Comparison of ENCODE assay signal across 8 cellular contexts in the genomic region with DNA sequence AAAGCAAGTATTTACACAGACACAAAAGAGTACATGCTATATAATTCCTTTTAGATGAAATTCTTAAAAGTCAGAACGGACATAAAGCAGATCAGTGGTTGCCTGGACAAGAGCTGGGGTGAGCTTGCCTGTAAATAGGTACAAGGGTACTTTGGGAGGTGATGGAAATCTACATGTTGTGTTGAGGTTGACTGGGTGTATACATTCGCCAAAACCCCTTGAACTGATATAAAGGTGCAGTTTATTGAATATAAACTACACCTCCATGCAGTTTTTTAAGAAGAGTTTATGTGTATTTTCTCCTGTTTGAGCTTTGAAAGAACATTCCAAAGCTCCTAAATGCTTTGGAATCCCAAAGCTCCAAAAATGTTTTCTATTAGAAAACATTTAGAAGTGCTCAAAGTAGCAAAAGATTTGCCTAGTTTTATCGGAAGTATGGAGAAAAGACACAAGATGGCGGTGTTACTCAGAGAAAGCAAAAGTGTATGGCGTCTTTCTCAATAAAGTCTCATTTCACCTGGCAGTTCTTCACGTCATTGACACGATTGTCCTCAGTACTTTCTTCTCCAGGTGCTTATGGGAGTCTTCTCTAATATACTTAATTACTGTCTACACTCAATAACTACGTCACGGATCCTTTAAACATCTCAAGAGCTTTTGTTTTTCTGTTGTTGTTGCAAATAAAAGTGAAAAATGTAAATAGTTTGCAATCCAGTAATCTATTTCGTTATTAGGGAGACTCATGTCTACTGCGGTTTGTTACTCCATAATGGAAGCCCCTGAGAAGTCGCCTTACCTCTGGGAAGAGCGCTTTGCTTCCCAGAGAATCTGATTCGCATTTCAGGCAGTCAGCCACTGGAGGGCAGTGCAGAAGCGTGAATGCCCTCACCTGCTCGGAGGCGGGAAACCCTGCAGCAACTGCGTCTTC. TPM values are rescaled to one million over a fixed set of nuclear protein-coding genes. Genes with fewer than 3 reads are reported as not detected.
A peak's percentile ranks its signal among the peaks of the same experiment; 100 is the strongest.
DNase-seq lines count a peak whose midpoint lies in the region; ATAC-seq, FAIRE-seq and TF ChIP-seq lines count a peak whose summit lies in the region.

No MANE protein-coding gene starts in this region.

- no peaks in the 10 kb centered on the region for H3K36me3 ChIP-seq in iPS-18a (ENCODE audit: control insufficient read depth, low read depth, low read length)

- no peak overlapping the region for H3K27ac ChIP-seq in iPS-18a (ENCODE audit: low read length)
- H3K27ac ChIP-seq in skin epidermis, result no peak overlapping the region

- H3K9ac ChIP-seq in iPS-18a (ENCODE audit: low read length), result no peak overlapping the region

- peak; percentile 72 for FAIRE-seq in GM12891 (lab: Jason Lieb, UNC)

- H3K4me3 ChIP-seq in iPS-18a (ENCODE audit: low read length) (peak overlapping the region; percentile 34), skin epidermis (peak overlapping the region in 6 of 7 experiments; percentile 4 to 38 (median 20))

- peaks cover 0 to 5% (median 3%) of the 10 kb centered on the region in 5 experiments for H3K9me3 Mint-ChIP-seq in brain

- H3K27me3 ChIP-seq in iPS-18a (ENCODE audit: control insufficient read depth, insufficient read depth, low read length), result no peaks in the 10 kb centered on the region

- no peaks in the 10 kb centered on the region for H3K4me1 ChIP-seq in iPS-18a (ENCODE audit: control insufficient read depth, low read depth, low read length)

- ATAC-seq in HG02852 (IDR thresholded peaks at IDR 0.05; ENCODE audit: unreplicated experiment) (peak; percentile 94), HG03139 (IDR thresholded peaks at IDR 0.05; ENCODE audit: unreplicated experiment) (no peak)

- no peaks in the 10 kb centered on the region for H3K36me3 Mint-ChIP-seq in brain

- peak; percentile 98 for TF ChIP-seq CTCF in brain (conservative IDR thresholded peaks at IDR 0.05)

- H3K27ac Mint-ChIP-seq in brain, result peak overlapping the region; percentile 39 to 85 (median 77)

- no peak for TF ChIP-seq POLR2A in GM12891 (IDR thresholded peaks at IDR 0.05; ENCODE audit: low read depth, low read length)

- no peaks in the 10 kb centered on the region for H3K9me3 ChIP-seq in iPS-18a (ENCODE audit: control insufficient read depth, low read depth, low read length)

- peaks cover 8% of the 10 kb centered on the region for H3K4me1 Mint-ChIP-seq in brain

- DNase-seq in GM12891 (ENCODE audit: insufficient read length, low spot score) (peak; percentile 19), NCI-H1694 treated with DMSO at 0.1 percent for 48 hours (lab: John Stamatoyannopoulos, UW) (peak; percentile 77), T-helper 9 cell (peak; percentile 41)

- H3K27me3 Mint-ChIP-seq in brain, result peaks cover 31% of the 10 kb centered on the region

- peak overlapping the region; percentile 78 to 86 (median 80) for H3K4me3 Mint-ChIP-seq in brain

TF ChIP-seq in GM12891, 5 proteins besides CTCF, POLR2A, EP300 and RAD21:
- TF ChIP-seq SPI1 (IDR thresholded peaks at IDR 0.05; ENCODE audit: low read depth, low read length), result no peak
- no peak for TF ChIP-seq TAF1 (IDR thresholded peaks at IDR 0.05; ENCODE audit: low read depth, low read length)
- TF ChIP-seq PAX5 (IDR thresholded peaks at IDR 0.05; ENCODE audit: insufficient read depth, low read length, severe bottlenecking), result no peak
- TF ChIP-seq POU2F2 (IDR thresholded peaks at IDR 0.05; ENCODE audit: low read depth, low read length), result no peak
- no peak for TF ChIP-seq POLR2AphosphoS5 (IDR thresholded peaks at IDR 0.05; ENCODE audit: low read depth, low read length)

RNA-seq across cellular contexts. Expression of a gene that starts 14.7 kb away (rescaled TPM):
- polyA plus RNA-seq in GM12891 (2012; ENCODE audit: low read depth, missing spikeins), result 542 TPM
- 152 TPM for polyA plus RNA-seq in brain (ENCODE audit: insufficient read depth, low read depth, low replicate concordance)

Comparison
In these comparisons a context has a peak if more than half of its experiments do, and no peak if none do; other contexts are left out.
1. DNase-seq: peak in every context shown above with its lines; median percentile 77 in NCI-H1694 treated with DMSO at 0.1 percent for 48 hours; 41 in T-helper 9 cell; 19 in GM12891.